29 cellular contexts compared by ENCODE assay signal in genomic region chr2:120905824-120906571, GRCh38.
"Had no signal": no experiment of that assay in that cellular context is flagged by ENCODE, and none has a peak within 500 bp of the region (broad histone marks: within the 10 kb centered on the region; RNA-seq: fewer than 3 reads in every experiment).

No MANE protein-coding gene starts in this region.

- H3K9me3 Mint-ChIP-seq: activated CD4-positive, alpha-beta T cell treated with anti-CD3 and anti-CD28 coated beads, Interleukin-2, amount 10 ng/mL, durations not matched to agents 24 days and 14 days; activated naive CD4-positive, alpha-beta T cell treated with anti-CD3 and anti-CD28 coated beads, Interleukin-2, amount 50 U/mL, for 72 hours; activated naive CD8-positive, alpha-beta T cell treated with anti-CD3 and anti-CD28 coated beads, Interleukin-2, amount 50 U/mL, for 24 hours; activated T-cell treated with anti-CD3 and anti-CD28 coated beads, Interleukin-2, amount 50 U/mL, for 24 hours; activated T-helper 1 cell treated with anti-CD3 and anti-CD28 coated beads, Interleukin-12 subunit alpha, Interleukin-12 subunit beta, Interleukin-2, Interleukin-4 antibody, amounts not matched to agents 30 ng/mL and 10 ng/mL and 1 ng/mL, durations not matched to agents 14 hours and 24 hours and 36 hours; T-helper 1 cell treated with Interleukin-12 subunit alpha and Interleukin-12 subunit beta and Interleukin-4 antibody, amounts not matched to agents 30 μg/mL and 1 μg/mL, for 36 hours; WTC11 had no signal

- ATAC-seq: activated CD8-positive, alpha-beta memory T cell treated with anti-CD3 and anti-CD28 coated beads, Interleukin-2, amount 10 ng/mL, durations not matched to agents 7 days and 5 days; activated naive CD4-positive, alpha-beta T cell treated with anti-CD3 and anti-CD28 coated beads, Interleukin-2, amount 50 U/mL, for 72 hours; activated naive CD8-positive, alpha-beta T cell treated with anti-CD3 and anti-CD28 coated beads, Interleukin-2, amount 50 U/mL, for 24 hours; Panc1; WTC11 had no signal

- DNase-seq: activated CD4-positive, alpha-beta T cell treated with anti-CD3 and anti-CD28 coated beads, Interleukin-2, amount 10 ng/mL, durations not matched to agents 24 days and 14 days; activated CD4-positive, alpha-beta T cell treated with anti-CD3 and anti-CD28 coated beads, Interleukin-2, amount 50 U/mL, for 48 hours; activated CD4-positive, CD25-positive, alpha-beta regulatory T cell treated with anti-CD3 and anti-CD28 coated beads, Interleukin-2, amount 50 U/mL, for 72 hours; activated CD8-positive, alpha-beta memory T cell treated with anti-CD3 and anti-CD28 coated beads, Interleukin-2, amount 10 ng/mL, durations not matched to agents 7 days and 5 days; activated effector memory CD4-positive, alpha-beta T cell treated with Interleukin-2 at 50 U/mL for 16 hours; activated naive CD4-positive, alpha-beta T cell treated with Interleukin-2 at 50 U/mL for 16 hours; activated naive CD8-positive, alpha-beta T cell treated with anti-CD3 and anti-CD28 coated beads, Interleukin-2, amount 50 U/mL, for 24 hours; activated T-cell treated with anti-CD3 and anti-CD28 coated beads, Interleukin-2, amount 50 U/mL, for 24 hours; amniotic stem cell; brain microvascular endothelial cell; NCI-H1092 treated with DMSO at 0.1 percent for 48 hours; NCI-H1417 treated with DMSO at 0.1 percent for 48 hours; NCI-H1694 treated with DMSO at 0.1 percent for 48 hours; NCI-H2029 treated with DMSO at 0.1 percent for 48 hours; NCI-H510A treated with DMSO at 0.1 percent for 48 hours; NCI-H69; NK-92 treated with Interleukin-12 subunit alpha and Interleukin-12 subunit beta, amount 100 ng/mL, for 24 hours; OCI-M1; RPMI8226; SHP77 treated with DMSO at 0.1 percent for 48 hours; T-helper 9 cell had no signal

- H3K9ac ChIP-seq: KMS-11 had no signal

- H3K36me3 ChIP-seq: brain microvascular endothelial cell, cardiac muscle cell had no signal

- H3K27ac Mint-ChIP-seq: activated CD4-positive, alpha-beta T cell treated with anti-CD3 and anti-CD28 coated beads, Interleukin-2, amount 10 ng/mL, durations not matched to agents 24 days and 14 days; activated CD8-positive, alpha-beta memory T cell treated with anti-CD3 and anti-CD28 coated beads, Interleukin-2, amount 10 ng/mL, durations not matched to agents 7 days and 5 days; activated naive CD4-positive, alpha-beta T cell treated with anti-CD3 and anti-CD28 coated beads, Interleukin-2, amount 50 U/mL, for 72 hours; activated naive CD8-positive, alpha-beta T cell treated with anti-CD3 and anti-CD28 coated beads, Interleukin-2, amount 50 U/mL, for 24 hours; activated T-cell treated with anti-CD3 and anti-CD28 coated beads, Interleukin-2, amount 50 U/mL, for 24 hours; activated T-helper 1 cell treated with anti-CD3 and anti-CD28 coated beads, Interleukin-12 subunit alpha, Interleukin-12 subunit beta, Interleukin-2, Interleukin-4 antibody, amounts not matched to agents 30 ng/mL and 10 ng/mL and 1 ng/mL, durations not matched to agents 14 hours and 24 hours and 36 hours; T-helper 1 cell treated with Interleukin-12 subunit alpha and Interleukin-12 subunit beta and Interleukin-4 antibody, amounts not matched to agents 30 μg/mL and 1 μg/mL, for 36 hours had no signal

- H3K27me3 Mint-ChIP-seq: activated naive CD8-positive, alpha-beta T cell treated with anti-CD3 and anti-CD28 coated beads, Interleukin-2, amount 50 U/mL, for 24 hours had no signal

- H3K4me2 ChIP-seq: KMS-11 had no signal

- H3K4me3 Mint-ChIP-seq: activated CD4-positive, alpha-beta T cell treated with anti-CD3 and anti-CD28 coated beads, Interleukin-2, amount 10 ng/mL, durations not matched to agents 24 days and 14 days; activated CD8-positive, alpha-beta memory T cell treated with anti-CD3 and anti-CD28 coated beads, Interleukin-2, amount 10 ng/mL, durations not matched to agents 7 days and 5 days; activated naive CD8-positive, alpha-beta T cell treated with anti-CD3 and anti-CD28 coated beads, Interleukin-2, amount 50 U/mL, for 24 hours; activated T-cell treated with anti-CD3 and anti-CD28 coated beads, Interleukin-2, amount 50 U/mL, for 24 hours; activated T-helper 1 cell treated with anti-CD3 and anti-CD28 coated beads, Interleukin-12 subunit alpha, Interleukin-12 subunit beta, Interleukin-2, Interleukin-4 antibody, amounts not matched to agents 30 ng/mL and 10 ng/mL and 1 ng/mL, durations not matched to agents 14 hours and 24 hours and 36 hours; T-helper 1 cell treated with Interleukin-12 subunit alpha and Interleukin-12 subunit beta and Interleukin-4 antibody, amounts not matched to agents 30 μg/mL and 1 μg/mL, for 36 hours; WTC11 had no signal

- FAIRE-seq: astrocyte had no signal

- H3K4me1 Mint-ChIP-seq: activated CD4-positive, alpha-beta T cell treated with anti-CD3 and anti-CD28 coated beads, Interleukin-2, amount 10 ng/mL, durations not matched to agents 24 days and 14 days; activated CD8-positive, alpha-beta memory T cell treated with anti-CD3 and anti-CD28 coated beads, Interleukin-2, amount 10 ng/mL, durations not matched to agents 7 days and 5 days; activated naive CD8-positive, alpha-beta T cell treated with anti-CD3 and anti-CD28 coated beads, Interleukin-2, amount 50 U/mL, for 24 hours had no signal

- H3K27me3 ChIP-seq: brain microvascular endothelial cell, cardiac muscle cell had no signal

- H3K36me3 Mint-ChIP-seq: activated CD8-positive, alpha-beta memory T cell treated with anti-CD3 and anti-CD28 coated beads, Interleukin-2, amount 10 ng/mL, durations not matched to agents 7 days and 5 days; activated naive CD4-positive, alpha-beta T cell treated with anti-CD3 and anti-CD28 coated beads, Interleukin-2, amount 50 U/mL, for 72 hours; WTC11 had no signal

- H3K27ac ChIP-seq: brain microvascular endothelial cell, KMS-11 had no signal

- H3K4me3 ChIP-seq: cardiac muscle cell had no signal
